ENCODE assay signal across 23 cellular contexts in the genomic region with DNA sequence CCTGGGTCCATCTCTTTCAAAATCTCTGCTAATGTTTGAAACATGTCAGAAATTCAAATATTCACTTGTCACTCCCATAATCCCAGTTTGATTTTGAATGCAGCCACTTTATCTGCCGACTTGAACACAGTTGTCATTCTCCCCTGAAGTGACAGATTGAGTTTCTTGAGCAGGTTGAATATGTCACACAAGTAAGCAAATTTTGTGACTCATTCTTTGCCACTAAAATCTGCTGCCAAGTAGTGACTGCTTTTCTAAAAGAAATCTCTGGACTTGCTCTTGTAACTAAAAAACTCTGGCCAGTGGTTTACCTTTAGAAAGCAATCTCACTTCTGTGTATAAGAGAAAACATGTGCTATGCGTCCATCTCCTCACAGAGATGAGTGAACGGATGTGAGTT.
DNase-seq lines count a peak whose midpoint lies in the region; ATAC-seq, FAIRE-seq and TF ChIP-seq lines count a peak whose summit lies in the region.
"Had no signal": no experiment of that assay in that cellular context is flagged by ENCODE, and none has a peak within 500 bp of the region (broad histone marks: within the 10 kb centered on the region; RNA-seq: fewer than 3 reads in every experiment).

No MANE protein-coding gene starts in this region.

- no peak for FAIRE-seq in GM12878 (lab: Jason Lieb, UNC)
- FAIRE-seq: A549, GM12891, GM19239 had no signal

- TF ChIP-seq EP300 in GM12878 (IDR thresholded peaks at IDR 0.05; ENCODE audit: borderline replicate concordance in 1 of 2, control insufficient read depth in 1 of 2, low read depth in 2 of 2, low read length in 2 of 2) = no peak
- peak; percentile 86 for TF ChIP-seq EP300 in neural cell (conservative IDR thresholded peaks at IDR 0.05; ENCODE audit: poor library complexity, severe bottlenecking)

- peak overlapping the region; percentile 46 for H3K27ac ChIP-seq in cardiac muscle cell
- H3K27ac ChIP-seq in GM12878 (ENCODE audit: control insufficient read depth, insufficient read depth) = no peak overlapping the region
- H3K27ac ChIP-seq in neural cell (ENCODE audit: low read length) = no peak overlapping the region
- H3K27ac ChIP-seq: 22Rv1; A549; BLaER1 treated with 17β-estradiol and CSF1 and Interleukin-3, amounts not matched to agents 10 nM and 100 nM; C4-2B had no signal

- H3K4me3 ChIP-seq in cardiac muscle cell = no peak overlapping the region
- H3K4me3 ChIP-seq in GM12878 = no peak overlapping the region
- no peak overlapping the region for H3K4me3 ChIP-seq in neural cell (ENCODE audit: low read length)
- H3K4me3 ChIP-seq: A549; BLaER1 treated with 17β-estradiol and CSF1 and Interleukin-3, amounts not matched to agents 10 nM and 100 nM had no signal

- RAD21 ChIA-PET in GM12878 (lab: Charles Lee; ENCODE audit: unreplicated experiment) = no interaction called here

- H4K20me1 ChIP-seq in GM12878 (ENCODE audit: control insufficient read depth, insufficient read depth) (no peaks in the 10 kb centered on the region), neural cell (ENCODE audit: insufficient read depth) (no peaks in the 10 kb centered on the region)
- H4K20me1 ChIP-seq: BLaER1 treated with 17β-estradiol and CSF1 and Interleukin-3, amounts not matched to agents 10 nM and 100 nM had no signal

- H3K4me1 ChIP-seq in cardiac muscle cell (ENCODE audit: low read depth) = no peaks in the 10 kb centered on the region
- H3K4me1 ChIP-seq in GM12878 (ENCODE audit: control insufficient read depth, insufficient read depth, low read length) = no peaks in the 10 kb centered on the region
- H3K4me1 ChIP-seq: A549; BLaER1 treated with 17β-estradiol and CSF1 and Interleukin-3, amounts not matched to agents 10 nM and 100 nM had no signal

- no TSS peak for BruUV-seq in GM12878 (replicated peaks; lab: Mats Ljungman, UMichigan)

- no peak for TF ChIP-seq POLR2A in GM12878 (IDR thresholded peaks at IDR 0.05; ENCODE audit: low read depth, low read length)

- no peak for TF ChIP-seq RAD21 in GM12878 (IDR thresholded peaks at IDR 0.05; ENCODE audit: insufficient read depth, low read depth, low read length)
- TF ChIP-seq RAD21 in neural cell (conservative IDR thresholded peaks at IDR 0.05) = no peak

- no peaks in the 10 kb centered on the region for H3F3A ChIP-seq in neural cell (ENCODE audit: insufficient read depth, low read length, poor library complexity, severe bottlenecking)

- intact Hi-C loops in Right ventricle myocardium inferior (cut with DNase I) (loop anchor here (5.0 kb wide), 1 partner anchor 71 kb away; no protein-coding TSS in a partner anchor), GM12878 (cut with micrococcal nuclease; ENCODE audit: unreplicated experiment) (no loop called here)

- no peaks in the 10 kb centered on the region for H3K9me3 ChIP-seq in cardiac muscle cell (ENCODE audit: low read depth)
- no peaks in the 10 kb centered on the region for H3K9me3 ChIP-seq in GM12878 (replicated peaks; ENCODE audit: control insufficient read depth, insufficient read depth, low read length)
- H3K9me3 ChIP-seq in neural cell (ENCODE audit: low read length) = peaks cover 3% of the 10 kb centered on the region
- H3K9me3 ChIP-seq: A549 had no signal

- SMC1A ChIA-PET in GM12878 (lab: Charles Lee; ENCODE audit: uncharacterized antibody, unreplicated experiment) = no interaction called here

- H3K27me3 ChIP-seq in cardiac muscle cell (no peaks in the 10 kb centered on the region), GM12878 (replicated peaks in 1 of 2; ENCODE audit: control insufficient read depth in 2 of 2, insufficient read depth in 2 of 2, low read length in 1 of 2) (no peaks in the 10 kb centered on the region), neural cell (ENCODE audit: insufficient read depth, low read depth, low read length) (no peaks in the 10 kb centered on the region)
- H3K27me3 ChIP-seq: BLaER1 treated with 17β-estradiol and CSF1 and Interleukin-3, amounts not matched to agents 10 nM and 100 nM had no signal

- in situ Hi-C loops in GM12878 (cut with MboI) = no loop called here

- TF ChIP-seq CTCF in cardiac muscle cell (IDR thresholded peaks at IDR 0.05; ENCODE audit: low read depth, low read length) = no peak
- no peak for TF ChIP-seq CTCF in GM12878 (IDR thresholded peaks at IDR 0.05 in 2 of 3, conservative IDR thresholded peaks at IDR 0.05 in 1 of 3; ENCODE audit: control insufficient read depth in 2 of 3, extremely low read depth in 1 of 3, insufficient read depth in 1 of 3, low read depth in 3 of 3, low read length in 3 of 3)
- TF ChIP-seq CTCF in neural cell (IDR thresholded peaks at IDR 0.05; ENCODE audit: poor library complexity, severe bottlenecking) = no peak

- CTCF ChIA-PET in GM12878 (lab: Yijun Ruan, JAX) = no interaction called here

- H3K4me2 ChIP-seq in GM12878 (ENCODE audit: control insufficient read depth, insufficient read depth) (no peak overlapping the region), neural cell (ENCODE audit: low read length) (no peak overlapping the region)
- H3K4me2 ChIP-seq: A549; BLaER1 treated with 17β-estradiol and CSF1 and Interleukin-3, amounts not matched to agents 10 nM and 100 nM had no signal

- no peak for ATAC-seq in Right ventricle myocardium inferior
- peak; percentile 28; the same call in 2 of the 3 replicates for ATAC-seq in GM12878
- no peak for ATAC-seq in GM21447 (IDR thresholded peaks at IDR 0.05; ENCODE audit: unreplicated experiment)
- ATAC-seq: A549 had no signal

- H3K9me2 ChIP-seq in neural cell (ENCODE audit: insufficient read depth, low read length) = no peaks in the 10 kb centered on the region

- H3K79me2 ChIP-seq in GM12878 (ENCODE audit: control insufficient read depth, insufficient read depth, low read length) (no peaks in the 10 kb centered on the region), neural cell (replicated peaks; ENCODE audit: insufficient read depth, low read length) (no peaks in the 10 kb centered on the region)

- DNase-seq in cardiac muscle cell (ENCODE audit: low read depth in 1 of 2, low spot score in 1 of 2) (no peak), Right ventricle myocardium inferior (ENCODE audit: missing footprints) (no peak), GM12878 (ENCODE audit: low read depth, low spot score) (no peak), mesenteric fat pad (ENCODE audit: low spot score) (no peak)
- no peak for DNase-seq in activated CD4-positive, CD25-positive, alpha-beta regulatory T cell treated with anti-CD3 and anti-CD28 coated beads, Interleukin-2, amount 50 U/mL, for 72 hours
- DNase-seq: AML-193; CD4-positive, alpha-beta T cell; CD8-positive, alpha-beta memory T cell; COR-L47; DMS 273 treated with DMSO at 0.1 percent for 48 hours; DMS153; DMS79; DND-41; EL; GDM1 had no signal

- H3K9ac ChIP-seq in GM12878 (ENCODE audit: control insufficient read depth, insufficient read depth, low read length) (no peak overlapping the region), neural cell (ENCODE audit: low read length) (no peak overlapping the region)
- H3K9ac ChIP-seq: BLaER1 treated with 17β-estradiol and CSF1 and Interleukin-3, amounts not matched to agents 10 nM and 100 nM had no signal

- POLR2A ChIA-PET in GM12878 (lab: Charles Lee) = no interaction called here

- H2AFZ ChIP-seq in GM12878 (ENCODE audit: control insufficient read depth, low read depth, low read length) (no peak overlapping the region), neural cell (ENCODE audit: low read depth, low read length) (no peak overlapping the region)

- whole genome bisulfite sequencing in GM12878 (ENCODE audit: insufficient coverage, insufficient replicate concordance, low lambda C conversion rate, missing lambda C conversion rate) = 38% methylated on average over 3 of the region's 3 CpGs

- H3K36me3 ChIP-seq in cardiac muscle cell (no peaks in the 10 kb centered on the region), GM12878 (ENCODE audit: control insufficient read depth in 2 of 2, insufficient read depth in 2 of 2, low read length in 1 of 2) (no peaks in the 10 kb centered on the region), neural cell (ENCODE audit: insufficient read depth, low read length) (no peaks in the 10 kb centered on the region)
- H3K36me3 ChIP-seq: BLaER1 treated with 17β-estradiol and CSF1 and Interleukin-3, amounts not matched to agents 10 nM and 100 nM had no signal

TF ChIP-seq in GM12878, 131 proteins besides CTCF, POLR2A, EP300 and RAD21 (continues in another document):
- TF ChIP-seq EZH2 (IDR thresholded peaks at IDR 0.05; ENCODE audit: borderline replicate concordance, control insufficient read depth, low read depth, low read length) (no peak), SIN3A (IDR thresholded peaks at IDR 0.05; ENCODE audit: low read depth, low read length) (no peak), POLR2AphosphoS5 (IDR thresholded peaks at IDR 0.05; ENCODE audit: low read length) (no peak)

TF ChIP-seq in neural cell, 6 proteins besides CTCF, POLR2A, EP300 and RAD21 (continues in another document):
- TF ChIP-seq REST (IDR thresholded peaks at IDR 0.05; ENCODE audit: borderline replicate concordance) = no peak
- peak; percentile 32 for TF ChIP-seq POLR2AphosphoS5 (IDR thresholded peaks at IDR 0.05)
- no peak for TF ChIP-seq TAF1 (IDR thresholded peaks at IDR 0.05; ENCODE audit: low read depth)
- no peak for TF ChIP-seq SMC3 (conservative IDR thresholded peaks at IDR 0.05; ENCODE audit: poor library complexity)
- no peak for TF ChIP-seq MXI1 (conservative IDR thresholded peaks at IDR 0.05; ENCODE audit: poor library complexity, severe bottlenecking)
